21 cellular contexts compared by ENCODE assay signal in the genomic region with DNA sequence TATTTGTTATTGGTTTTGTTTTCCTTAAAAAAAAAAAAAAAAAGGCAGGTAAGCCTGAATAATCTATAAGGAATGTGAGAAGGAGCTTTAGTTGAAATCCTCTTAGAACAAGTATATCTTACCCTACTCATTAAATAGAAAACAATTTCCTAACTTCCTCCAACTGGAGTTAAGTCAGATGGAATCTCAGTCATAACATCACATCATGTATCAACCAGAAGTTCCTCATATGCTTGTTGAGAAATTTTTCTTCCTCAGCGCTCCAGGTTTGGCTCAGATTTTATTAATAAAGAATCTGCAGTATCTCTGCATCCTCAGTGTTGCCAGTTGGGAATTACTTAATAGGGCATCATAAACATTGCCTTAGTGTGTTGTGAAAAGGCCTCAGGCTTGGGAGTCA. TPM values are rescaled to one million over a fixed set of nuclear protein-coding genes. Genes with fewer than 3 reads are reported as not detected.
DNase-seq lines count a peak whose midpoint lies in the region; ATAC-seq and TF ChIP-seq lines count a peak whose summit lies in the region.
"Had no signal": no experiment of that assay in that cellular context is flagged by ENCODE, and none has a peak within 500 bp of the region (broad histone marks: within the 10 kb centered on the region; RNA-seq: fewer than 3 reads in every experiment).

No MANE protein-coding gene starts in this region.

- WGBS in stomach, 5 donors: 75 to 95% (median 81%) methylated on average over 1 of the region's 1 CpG

- DNase-seq in GM04503 (ENCODE audit: low read depth) (peak; percentile 49), RWPE2 (ENCODE audit: low spot score) (no peak), fibroblast of the aortic adventitia (ENCODE audit: low read depth) (peak; percentile 17), stomach (no peak), Ammon's horn (ENCODE audit: low spot score) (no peak), cerebellar nuclear complex (lab: John Stamatoyannopoulos, UW) (no peak), DMS79 (lab: John Stamatoyannopoulos, UW) (no peak)
- DNase-seq: activated naive CD4-positive, alpha-beta T cell; CD8-positive, alpha-beta memory T cell; endodermal cell; islet precursor cell; KBM-7; midbrain; NCI-H1417 treated with DMSO at 0.1 percent for 48 hours; NCI-H226; nucleus accumbens; OCI-M1; small intestine; SW 1271; WERI-Rb-1 had no signal

- H3K27ac ChIP-seq in RWPE2 (ENCODE audit: poor library complexity, severe bottlenecking): peak overlapping the region; percentile 11
- H3K27ac ChIP-seq in stomach: peak overlapping the region in 3 of 5 donors; percentile 54 to 60 (median 55)
- H3K27ac ChIP-seq: WERI-Rb-1 had no signal

- TF ChIP-seq POLR2A in stomach (IDR thresholded peaks at IDR 0.05): no peak

- no peak overlapping the region for H3K4me3 ChIP-seq in RWPE2 (ENCODE audit: severe bottlenecking)
- no peak overlapping the region for H3K4me3 ChIP-seq in fibroblast of the aortic adventitia (ENCODE audit: low read depth, low read length)
- no peak overlapping the region for H3K4me3 ChIP-seq in stomach

- no peak for TF ChIP-seq EP300 in stomach (IDR thresholded peaks at IDR 0.05)

- H3K36me3 ChIP-seq in RWPE2 (ENCODE audit: low read depth) (peaks cover 4% of the 10 kb centered on the region; the same call in 1 of the 2 replicates), stomach (peaks cover 3 to 25% (median 21%) of the 10 kb centered on the region in 4 donors)
- H3K36me3 ChIP-seq: WERI-Rb-1 had no signal

- H3K9me3 ChIP-seq in RWPE2 (ENCODE audit: severe bottlenecking) (no peaks in the 10 kb centered on the region), stomach (no peaks in the 10 kb centered on the region)

- ATAC-seq in RWPE2 (ENCODE audit: low read depth): peak; percentile 40; the same call in 1 of the 3 replicates
- no peak for ATAC-seq in GM19467 (IDR thresholded peaks at IDR 0.05; ENCODE audit: unreplicated experiment)

- TF ChIP-seq CTCF in RWPE2 (IDR thresholded peaks at IDR 0.05; ENCODE audit: poor library complexity, severe bottlenecking) (no peak), fibroblast of the aortic adventitia (IDR thresholded peaks at IDR 0.05; ENCODE audit: insufficient read depth, low read length) (no peak), stomach (IDR thresholded peaks at IDR 0.05) (no peak)

- no peaks in the 10 kb centered on the region for H3K27me3 ChIP-seq in RWPE2 (ENCODE audit: insufficient read depth, poor library complexity, severe bottlenecking)
- no peaks in the 10 kb centered on the region for H3K27me3 ChIP-seq in stomach

- intact Hi-C loops in stomach (cut with DNase I; ENCODE audit: low total_unique reads): no loop called here

- H3K4me1 ChIP-seq in RWPE2 (ENCODE audit: insufficient read depth, poor library complexity, severe bottlenecking) (no peaks in the 10 kb centered on the region), stomach (peaks cover 0 to 28% (median 14%) of the 10 kb centered on the region in 4 donors)

RNA-seq across cellular contexts. Expression of a gene that starts 37.6 kb away (rescaled TPM):
- total RNA-seq in fibroblast of the aortic adventitia (ENCODE audit: low replicate concordance) (8.0 and 26.8 TPM in 2 replicates), stomach (10 to 100 TPM in 2 of 5 donors, 1 to 10 TPM in 3; 1.0 to 50.0 (median 8.3) TPM)
- polyA plus RNA-seq in stomach: 1 to 10 TPM; 2.4 to 3.1 (median 2.9) TPM

Comparison
In these comparisons a context has a peak if more than half of its experiments do, and no peak if none do; other contexts are left out.
1. DNase-seq: peak in GM04503 (single experiment) and fibroblast of the aortic adventitia (single experiment); none in RWPE2 (single experiment), stomach (single experiment), Ammon's horn (single experiment), cerebellar nuclear complex (0 of 2) and DMS79 (single experiment).